Comparison of ENCODE assay signal across 8 cellular contexts in the genomic region with DNA sequence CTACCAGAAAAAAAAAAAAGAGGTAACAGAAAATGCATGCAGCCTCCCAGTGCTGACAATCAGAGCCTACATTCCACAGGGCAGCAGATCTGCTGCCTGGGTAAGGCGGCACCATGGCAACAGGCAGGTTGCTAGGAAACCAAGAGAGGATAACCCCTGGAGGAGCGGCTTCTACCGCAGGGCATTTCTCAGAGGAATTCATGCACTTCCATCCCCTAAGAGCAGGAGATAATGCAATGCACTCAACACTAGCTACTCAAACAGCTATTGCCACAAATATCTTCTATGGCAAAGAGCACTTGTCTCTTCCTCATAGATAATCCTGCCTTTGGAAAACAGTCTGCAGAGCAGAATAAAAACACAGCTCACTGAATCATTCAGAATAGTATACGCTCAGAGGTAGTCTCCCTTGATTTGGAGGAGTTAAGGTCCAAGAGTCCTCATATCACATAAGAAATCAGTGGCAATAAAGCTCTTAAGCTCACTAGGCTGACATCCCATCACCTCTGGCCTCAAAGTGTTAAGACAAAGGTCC. TPM values are rescaled to one million over a fixed set of nuclear protein-coding genes. Genes with fewer than 3 reads are reported as not detected.
DNase-seq lines count a peak whose midpoint lies in the region; ATAC-seq and TF ChIP-seq lines count a peak whose summit lies in the region.

No MANE protein-coding gene starts in this region.

- H3K4me3 ChIP-seq in thoracic aorta, result no peak overlapping the region
- no peak overlapping the region for H3K4me3 ChIP-seq in effector memory CD4-positive, alpha-beta T cell (ENCODE audit: insufficient read depth, low read depth, low read length, poor library complexity, severe bottlenecking)

- POLR2A ChIA-PET in activated CD8-positive, alpha-beta T cell treated with anti-CD3 and anti-CD28 coated beads for 36 hours (lab: Charles Lee), result interaction anchor here (2.9 kb wide), 1 partner anchor 10 kb away, joined by 7 read pairs; no protein-coding TSS in a partner anchor

- CTCF ChIA-PET in activated CD8-positive, alpha-beta T cell treated with anti-CD3 and anti-CD28 coated beads for 36 hours (lab: Charles Lee), result interaction anchor here (3.0 to 3.7 kb wide), 2 partner anchors 29 to 56 kb away, joined by 10 to 19 read pairs; no protein-coding TSS in a partner anchor

- no peak for TF ChIP-seq CTCF in thoracic aorta (IDR thresholded peaks at IDR 0.05)
- no peak for TF ChIP-seq CTCF in activated CD8-positive, alpha-beta T cell treated with anti-CD3 and anti-CD28 coated beads for 36 hours (IDR thresholded peaks at IDR 0.05)

- no peak for ATAC-seq in thoracic aorta (ENCODE audit: insufficient number of reproducible peaks, low FRiP score, low read depth)
- ATAC-seq in GM21576 (IDR thresholded peaks at IDR 0.05; ENCODE audit: unreplicated experiment), result no peak
- ATAC-seq in activated CD8-positive, alpha-beta T cell treated with anti-CD3 and anti-CD28 coated beads for 36 hours, result no peak

- peaks cover 70% of the 10 kb centered on the region for H3K4me1 Mint-ChIP-seq in activated CD8-positive, alpha-beta T cell treated with anti-CD3 and anti-CD28 coated beads for 36 hours (ENCODE audit: low read depth)

- intact Hi-C loops in activated CD8-positive, alpha-beta T cell treated with anti-CD3 and anti-CD28 coated beads for 36 hours (cut with micrococcal nuclease), result no loop called here

- DNase-seq in GM04504 (ENCODE audit: low read depth) (peak; percentile 91), NCI-H345 treated with DMSO at 0.1 percent for 48 hours (lab: John Stamatoyannopoulos, UW; ENCODE audit: unreplicated experiment) (peak; percentile 71), caudate nucleus (lab: John Stamatoyannopoulos, UW) (peak in 58 of 61 donors; percentile 7 to 96 (median 78)), kidney glomerular epithelial cell (lab: John Stamatoyannopoulos, UW) (peak; percentile 98), thoracic aorta (ENCODE audit: low spot score) (peak; percentile 72)
- DNase-seq in activated CD8-positive, alpha-beta T cell treated with anti-CD3 and anti-CD28 coated beads for 36 hours, result no peak
- no peak for DNase-seq in effector memory CD4-positive, alpha-beta T cell

- H3K27me3 ChIP-seq in thoracic aorta (replicated peaks; ENCODE audit: insufficient read depth), result no peaks in the 10 kb centered on the region
- no peaks in the 10 kb centered on the region for H3K27me3 ChIP-seq in effector memory CD4-positive, alpha-beta T cell (replicated peaks; ENCODE audit: control insufficient read depth, insufficient read depth, low read length, poor library complexity, severe bottlenecking)

- no peaks in the 10 kb centered on the region for H3K9me3 ChIP-seq in thoracic aorta
- no peaks in the 10 kb centered on the region for H3K9me3 ChIP-seq in effector memory CD4-positive, alpha-beta T cell (ENCODE audit: control insufficient read depth, low read length)

- H3K27me3 Mint-ChIP-seq in activated CD8-positive, alpha-beta T cell treated with anti-CD3 and anti-CD28 coated beads for 36 hours, result no peaks in the 10 kb centered on the region

- H3K27ac ChIP-seq in caudate nucleus (ENCODE audit: low read depth, low read length) (peak overlapping the region; percentile 85), thoracic aorta (peak overlapping the region in 1 of 2 donors; percentile 40)
- no peak overlapping the region for H3K27ac ChIP-seq in effector memory CD4-positive, alpha-beta T cell (ENCODE audit: insufficient read depth, low read length, poor library complexity, severe bottlenecking)

- H3K36me3 ChIP-seq in thoracic aorta, result no peaks in the 10 kb centered on the region
- H3K36me3 ChIP-seq in effector memory CD4-positive, alpha-beta T cell (ENCODE audit: control insufficient read depth, insufficient read depth, low read length), result no peaks in the 10 kb centered on the region

- peaks cover 39 to 74% of the 10 kb centered on the region in 2 donors for H3K4me1 ChIP-seq in thoracic aorta (ENCODE audit: control insufficient read depth in 1 of 2, low read depth in 2 of 2)
- H3K4me1 ChIP-seq in effector memory CD4-positive, alpha-beta T cell (ENCODE audit: control insufficient read depth, insufficient read depth, low read length, poor library complexity, severe bottlenecking), result peaks cover 7% of the 10 kb centered on the region

- H3K36me3 Mint-ChIP-seq in activated CD8-positive, alpha-beta T cell treated with anti-CD3 and anti-CD28 coated beads for 36 hours (ENCODE audit: low read depth), result no peaks in the 10 kb centered on the region

- no peak overlapping the region for H3K27ac Mint-ChIP-seq in activated CD8-positive, alpha-beta T cell treated with anti-CD3 and anti-CD28 coated beads for 36 hours

- no peak overlapping the region for H3K4me3 Mint-ChIP-seq in activated CD8-positive, alpha-beta T cell treated with anti-CD3 and anti-CD28 coated beads for 36 hours

- H3K9me3 Mint-ChIP-seq in activated CD8-positive, alpha-beta T cell treated with anti-CD3 and anti-CD28 coated beads for 36 hours, result no peaks in the 10 kb centered on the region

RNA-seq across cellular contexts. Expression of gene PSAP, which starts 10.8 kb away (rescaled TPM):
- 1,000 to 10,000 TPM; 1,091 to 1,135 TPM for total RNA-seq in thoracic aorta
- 100 to 1,000 TPM in 1 of 2 experiments, 10 to 100 TPM in 1; 94.2 to 101 TPM for total RNA-seq in activated CD8-positive, alpha-beta T cell treated with anti-CD3 and anti-CD28 coated beads for 36 hours

Comparison
In these comparisons a context has a peak if more than half of its experiments do, and no peak if none do; other contexts are left out.
1. DNase-seq: peak in GM04504 (single experiment), NCI-H345 treated with DMSO at 0.1 percent for 48 hours (single experiment), caudate nucleus (58 of 61), kidney glomerular epithelial cell (single experiment) and thoracic aorta (single experiment); none in activated CD8-positive, alpha-beta T cell treated with anti-CD3 and anti-CD28 coated beads for 36 hours (single experiment) and effector memory CD4-positive, alpha-beta T cell (0 of 3).
2. RNA of gene PSAP, which starts 10.8 kb away (total RNA-seq): 1,091 to 1,135 TPM in thoracic aorta; 94.2 to 101 TPM in activated CD8-positive, alpha-beta T cell treated with anti-CD3 and anti-CD28 coated beads for 36 hours; every median in the first group is over 10 times any median in the second.